In the genomic region with DNA sequence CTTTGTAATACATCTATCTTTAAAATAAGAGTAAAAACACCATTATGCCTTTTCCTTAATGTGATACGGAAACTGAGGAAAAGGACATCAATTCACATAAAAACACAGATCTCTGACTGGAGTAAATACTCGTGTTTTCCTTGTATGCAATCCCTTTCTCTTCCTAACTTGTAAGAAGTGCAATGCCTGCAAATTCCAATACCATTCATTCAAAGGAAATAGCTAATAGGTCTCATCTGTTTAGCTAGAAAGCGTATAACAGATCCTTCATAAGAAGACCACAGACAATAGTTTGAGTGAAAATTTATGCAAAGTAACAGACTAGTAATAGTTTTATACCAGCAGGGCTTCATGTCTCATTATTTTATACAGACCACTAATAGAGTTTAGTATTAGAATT, we compare ENCODE assay signal across 17 cellular contexts.
A peak's percentile ranks its signal among the peaks of the same experiment; 100 is the strongest.
DNase-seq lines count a peak whose midpoint lies in the region; TF ChIP-seq lines count a peak whose summit lies in the region.
"Had no signal": no experiment of that assay in that cellular context is flagged by ENCODE, and none has a peak within 500 bp of the region (broad histone marks: within the 10 kb centered on the region; RNA-seq: fewer than 3 reads in every experiment).

No MANE protein-coding gene starts in this region.

- BruUV-seq in A673 (replicated peaks; lab: Mats Ljungman, UMichigan) = no TSS peak

- intact Hi-C loops in A673 (cut with micrococcal nuclease; ENCODE audit: unreplicated experiment) = no loop called here

- no peaks in the 10 kb centered on the region for H3K4me1 ChIP-seq in A673 (ENCODE audit: insufficient read depth, low read length, poor library complexity, severe bottlenecking)

- DNase-seq in A673 (ENCODE audit: low spot score) (peak; percentile 24), NCI-H526 treated with DMSO at 0.1 percent for 48 hours (lab: John Stamatoyannopoulos, UW) (peak; percentile 89), epidermal melanocyte (ENCODE audit: insufficient read length, low spot score) (peak; percentile 33), NCI-H82 (lab: John Stamatoyannopoulos, UW) (no peak), NCI-H345 treated with DMSO at 0.1 percent for 48 hours (lab: John Stamatoyannopoulos, UW; ENCODE audit: unreplicated experiment) (no peak), NCI-H2171 treated with DMSO at 0.1 percent for 48 hours (lab: John Stamatoyannopoulos, UW) (no peak)
- DNase-seq: ACHN; C1 segment of cervical spinal cord; Calu3; CD4-positive, alpha-beta memory T cell; COR-L47; DMS53; DMS79 treated with DMSO at 0.1 percent for 48 hours; GF-D8; GOT3 had no signal

- CTCF ChIA-PET in A673 (lab: Charles Lee) = interaction anchor here (0.8 kb wide), 1 partner anchor 662 kb away, joined by 3 read pairs; no protein-coding TSS in a partner anchor

- H3K9me3 ChIP-seq in A673 (ENCODE audit: low read depth, low read length, poor library complexity, severe bottlenecking) = no peaks in the 10 kb centered on the region
- H3K9me3 ChIP-seq: HAP-1 had no signal

- no peaks in the 10 kb centered on the region for H3K36me3 ChIP-seq in A673 (ENCODE audit: insufficient read depth, low read length, poor library complexity, severe bottlenecking)
- H3K36me3 ChIP-seq: HAP-1 had no signal

- no peak overlapping the region for H3K27ac ChIP-seq in A673 (ENCODE audit: low read depth, low read length, poor library complexity, severe bottlenecking)
- H3K27ac ChIP-seq: 22Rv1 had no signal

- TF ChIP-seq CTCF in A673 (conservative IDR thresholded peaks at IDR 0.05; ENCODE audit: low read depth, low read length) = no peak

- H3K4me3 ChIP-seq in A673 (ENCODE audit: low read depth, low read length, poor library complexity, severe bottlenecking) = no peak overlapping the region
- H3K4me3 ChIP-seq: HAP-1 had no signal

- POLR2A ChIA-PET in A673 (lab: Charles Lee; ENCODE audit: low non-redundant PET) = no interaction called here

- H3K27me3 ChIP-seq in A673 (replicated peaks; ENCODE audit: insufficient read depth, low read depth, low read length, poor library complexity) = no peaks in the 10 kb centered on the region

Comparison
In these comparisons a context has a peak if more than half of its experiments do, and no peak if none do; other contexts are left out.
1. DNase-seq: peak in A673 (single experiment), NCI-H526 treated with DMSO at 0.1 percent for 48 hours (single experiment) and epidermal melanocyte (single experiment); none in NCI-H82 (single experiment), NCI-H345 treated with DMSO at 0.1 percent for 48 hours (single experiment) and NCI-H2171 treated with DMSO at 0.1 percent for 48 hours (single experiment).